ENCODE assay signal across 23 cellular contexts in genomic region chr18:37012452-37012851, GRCh38.
"Had no signal": no experiment of that assay in that cellular context is flagged by ENCODE, and none has a peak within 500 bp of the region (broad histone marks: within the 10 kb centered on the region; RNA-seq: fewer than 3 reads in every experiment).

No MANE protein-coding gene starts in this region.

- H3K9me3 ChIP-seq: ovary had no signal

- H3K4me3 ChIP-seq: left ventricle myocardium inferior, lung, mucosa of descending colon, ovary, sigmoid colon, spleen, suprapubic skin, thoracic aorta, tibial artery, upper lobe of right lung had no signal

- H3K36me3 ChIP-seq: left ventricle myocardium inferior, ovary, sigmoid colon, spleen, suprapubic skin, thoracic aorta, upper lobe of right lung had no signal

- DNase-seq: hypothalamus; immature natural killer cell; kidney; left ventricle myocardium inferior; midbrain; mucosa of descending colon; naive thymus-derived CD4-positive, alpha-beta T cell; ovary; retina; right cardiac atrium; sigmoid colon; small intestine; spleen; stimulated activated CD4-positive, alpha-beta T cell treated with anti-CD3 and anti-CD28 coated beads, Interleukin-4, amount 100 ng/mL, for 24 hours; stimulated activated naive CD4-positive, alpha-beta T cell; tibial artery; trophoblast cell; upper lobe of right lung had no signal

- H3K27me3 ChIP-seq: ovary, sigmoid colon, spleen, suprapubic skin, tibial artery, upper lobe of right lung had no signal

- ATAC-seq: mucosa of descending colon; naive thymus-derived CD4-positive, alpha-beta T cell; natural killer cell treated with Interleukin-12 subunit alpha and Interleukin-12 subunit beta and Interleukin-15 and Interleukin-18, amount 100 ng/mL, for 72 hours; right cardiac atrium; stimulated activated effector memory CD8-positive, alpha-beta T cell treated with anti-CD3 and anti-CD28 coated beads, Interleukin-12 subunit alpha, Interleukin-12 subunit beta, amount 100 ng/mL, for 72 hours; upper lobe of right lung had no signal
